In genomic region chr11:10459029-10459970, GRCh38 we compare ENCODE assay signal across 8 cellular contexts. TPM values are rescaled to one million over a fixed set of nuclear protein-coding genes. Genes with fewer than 3 reads are reported as not detected.
A peak's percentile ranks its signal among the peaks of the same experiment; 100 is the strongest.
DNase-seq lines count a peak whose midpoint lies in the region; ATAC-seq and TF ChIP-seq lines count a peak whose summit lies in the region.

No MANE protein-coding gene starts in this region.

- H3K9me3 ChIP-seq in CD4-positive, alpha-beta memory T cell (ENCODE audit: control insufficient read depth in 1 of 2, low read length in 2 of 2) = no peaks in the 10 kb centered on the region
- no peaks in the 10 kb centered on the region for H3K9me3 ChIP-seq in sigmoid colon

- peak; percentile 63 to 95 (median 66) for DNase-seq in CD4-positive, alpha-beta memory T cell
- peak; percentile 46 for DNase-seq in effector CD8-positive, alpha-beta T cell (lab: John Stamatoyannopoulos, UW)
- peak; percentile 36 to 45 (median 36) for DNase-seq in stimulated activated CD4-positive, alpha-beta T cell treated with anti-CD3 and anti-CD28 coated beads, TNF-alpha, amount 100 ng/mL, for 1 hour (ENCODE audit: low read depth in 3 of 3, low spot score in 1 of 3)
- DNase-seq in sigmoid colon (no peak), NCI-H2171 (lab: John Stamatoyannopoulos, UW) (no peak)

- WGBS in sigmoid colon, 2 donors = 61 to 76% methylated on average over 7 of the region's 7 CpGs

- no peak for TF ChIP-seq POLR2A in sigmoid colon (IDR thresholded peaks at IDR 0.05)

- H3K27ac ChIP-seq in CD4-positive, alpha-beta memory T cell (ENCODE audit: low read depth, low read length) = peak overlapping the region; percentile 75
- H3K27ac ChIP-seq in sigmoid colon = peak overlapping the region in 1 of 4 donors; percentile 7

- no peaks in the 10 kb centered on the region for H3K27me3 Mint-ChIP-seq in CD4-positive, alpha-beta memory T cell

- intact Hi-C loops in CD4-positive, alpha-beta memory T cell (cut with micrococcal nuclease) = loop anchor here (1.0 to 10.0 kb wide), 6 partner anchors 8 to 1383 kb away; partner anchors contain the start of genes ADM, EIF4G2 and USP47
- intact Hi-C loops in sigmoid colon (cut with DNase I) = no loop called here

- peaks cover 32% of the 10 kb centered on the region for H3K36me3 ChIP-seq in CD4-positive, alpha-beta memory T cell (ENCODE audit: insufficient read depth, low read length)
- H3K36me3 ChIP-seq in sigmoid colon = no peaks in the 10 kb centered on the region

- peaks cover 29 to 45% of the 10 kb centered on the region in 2 donors for H3K36me3 Mint-ChIP-seq in CD4-positive, alpha-beta memory T cell

- H3K4me3 ChIP-seq in CD4-positive, alpha-beta memory T cell (ENCODE audit: low read length in 2 of 2) = peak overlapping the region; percentile 5 to 18
- H3K4me3 ChIP-seq in sigmoid colon = no peak overlapping the region

- peak overlapping the region; percentile 79 to 94 (median 84) for H3K4me3 Mint-ChIP-seq in CD4-positive, alpha-beta memory T cell

- H3K27me3 ChIP-seq in CD4-positive, alpha-beta memory T cell (ENCODE audit: insufficient read depth, low read length) = no peaks in the 10 kb centered on the region
- no peaks in the 10 kb centered on the region for H3K27me3 ChIP-seq in sigmoid colon

- TF ChIP-seq EP300 in sigmoid colon (IDR thresholded peaks at IDR 0.05) = no peak

- CTCF ChIA-PET in CD4-positive, alpha-beta memory T cell (lab: Charles Lee; ENCODE audit: partially characterized antibody) = interaction anchor here (0.7 to 3.0 kb wide), 8 partner anchors 10 to 273 kb away, joined by 3 to 13 read pairs (median 4); partner anchors contain the start of gene RNF141

- TF ChIP-seq CTCF in sigmoid colon (IDR thresholded peaks at IDR 0.05) = no peak

- peaks cover 73% of the 10 kb centered on the region for H3K4me1 ChIP-seq in CD4-positive, alpha-beta memory T cell (ENCODE audit: insufficient read depth, low read length)
- H3K4me1 ChIP-seq in sigmoid colon = peaks cover 0 to 17% (median 10%) of the 10 kb centered on the region in 4 donors

- POLR2A ChIA-PET in CD4-positive, alpha-beta memory T cell (lab: Charles Lee; ENCODE audit: partially characterized antibody) = interaction anchor here (0.6 to 5.8 kb wide), 10 partner anchors 13 to 998 kb away, joined by 3 to 43 read pairs (median 5); partner anchors contain the start of genes EIF4G2, RNF141 and ZNF143

- H3K9me3 Mint-ChIP-seq in CD4-positive, alpha-beta memory T cell = no peaks in the 10 kb centered on the region

- peaks cover 41 to 71% (median 54%) of the 10 kb centered on the region in 4 donors for H3K4me1 Mint-ChIP-seq in CD4-positive, alpha-beta memory T cell

- ATAC-seq in GM19397 (IDR thresholded peaks at IDR 0.05; ENCODE audit: unreplicated experiment) (peak; percentile 52), HG03469 (IDR thresholded peaks at IDR 0.05; ENCODE audit: unreplicated experiment) (peak; percentile 45)
- ATAC-seq in activated CD4-positive, CD25-positive, alpha-beta regulatory T cell treated with anti-CD3 and anti-CD28 coated beads, Interleukin-2, amount 50 U/mL, for 24 hours = peak; percentile 72 to 75

- H3K27ac Mint-ChIP-seq in CD4-positive, alpha-beta memory T cell = peak overlapping the region; percentile 95 to 99 (median 97)

RNA-seq across cellular contexts. Expression of gene AMPD3, which starts 4.2 kb away (rescaled TPM):
- 10 to 100 TPM; 42.1 to 43.4 TPM for total RNA-seq in CD4-positive, alpha-beta memory T cell
- polyA plus RNA-seq in CD4-positive, alpha-beta memory T cell = 10 to 100 TPM; 10.9 to 18.2 TPM
- total RNA-seq in sigmoid colon = 1 to 10 TPM; 4.3 to 6.4 (median 4.8) TPM
- polyA plus RNA-seq in sigmoid colon = 1 to 10 TPM; 4.2 to 8.1 (median 5.1) TPM

Comparison
In these comparisons a context has a peak if more than half of its experiments do, and no peak if none do; other contexts are left out.
1. DNase-seq: peak in CD4-positive, alpha-beta memory T cell (5 of 5), effector CD8-positive, alpha-beta T cell (single experiment) and stimulated activated CD4-positive, alpha-beta T cell treated with anti-CD3 and anti-CD28 coated beads, TNF-alpha, amount 100 ng/mL, for 1 hour (3 of 3); none in sigmoid colon (single experiment) and NCI-H2171 (single experiment).
2. H3K4me3 ChIP-seq: peak in CD4-positive, alpha-beta memory T cell (2 of 2); none in sigmoid colon (0 of 4).
3. RNA of gene AMPD3, which starts 4.2 kb away (total RNA-seq): 42.1 to 43.4 TPM in CD4-positive, alpha-beta memory T cell; 4.3 to 6.4 TPM in sigmoid colon; every median in the first group is over 4 times any median in the second.
4. Peak in every context shown above with its lines, with median percentiles within 50 percentile points of each other: ATAC-seq.